ENCODE assay signal across 11 cellular contexts in genomic region chr6:129646617-129647016, GRCh38.
A peak's percentile ranks its signal among the peaks of the same experiment; 100 is the strongest.
DNase-seq lines count a peak whose midpoint lies in the region; ATAC-seq and TF ChIP-seq lines count a peak whose summit lies in the region.
"Had no signal": no experiment of that assay in that cellular context is flagged by ENCODE, and none has a peak within 500 bp of the region (broad histone marks: within the 10 kb centered on the region; RNA-seq: fewer than 3 reads in every experiment).

No MANE protein-coding gene starts in this region.

- WGBS in adrenal gland, 4 donors = 43 to 54% (median 46%) methylated on average over 5 of the region's 5 CpGs

- no peak for TF ChIP-seq CTCF in adrenal gland (IDR thresholded peaks at IDR 0.05)

- H3K4me1 Mint-ChIP-seq in stimulated activated memory B cell treated with anti-CD40 and anti-IgM and Interleukin-4, amounts not matched to agents 10 μg/mL and 1 μg/mL and 100 μg/mL, for 72 hours = no peaks in the 10 kb centered on the region
- H3K4me1 Mint-ChIP-seq in immature natural killer cell = peaks cover 0 to 4% of the 10 kb centered on the region in 2 donors

- peak overlapping the region in 3 of 5 donors; percentile 17 to 77 (median 38) for H3K27ac ChIP-seq in adrenal gland
- H3K27ac ChIP-seq: thoracic aorta had no signal

- no peak overlapping the region for H3K4me3 ChIP-seq in adrenal gland
- H3K4me3 ChIP-seq: thoracic aorta had no signal

- DNase-seq in adrenal gland = no peak
- no peak for DNase-seq in activated CD4-positive, alpha-beta T cell treated with anti-CD3 and anti-CD28 coated beads for 1 hour
- DNase-seq in MV-4-11 (lab: John Stamatoyannopoulos, UW) = no peak
- no peak for DNase-seq in immature natural killer cell
- DNase-seq in H4 (ENCODE audit: low spot score) = no peak
- DNase-seq: anterior cingulate cortex, NCI-H1092 had no signal

- H3K9me3 ChIP-seq in adrenal gland (replicated peaks in 1 of 3) = no peaks in the 10 kb centered on the region
- H3K9me3 ChIP-seq: thoracic aorta had no signal

- ATAC-seq in GM19463 (IDR thresholded peaks at IDR 0.05; ENCODE audit: unreplicated experiment) = peak; percentile 80
- ATAC-seq in HG03025 (IDR thresholded peaks at IDR 0.05; ENCODE audit: low FRiP score, unreplicated experiment) = peak; percentile 84
- ATAC-seq in stimulated activated memory B cell treated with anti-CD40 and anti-IgM and Interleukin-4, amounts not matched to agents 10 μg/mL and 1 μg/mL and 100 μg/mL, for 72 hours = peak; percentile 41

- no peak overlapping the region for H3K4me3 Mint-ChIP-seq in stimulated activated memory B cell treated with anti-CD40 and anti-IgM and Interleukin-4, amounts not matched to agents 10 μg/mL and 1 μg/mL and 100 μg/mL, for 72 hours
- H3K4me3 Mint-ChIP-seq in immature natural killer cell = no peak overlapping the region

- H3K4me1 ChIP-seq in adrenal gland (replicated peaks in 1 of 2) = peaks cover 42 to 65% of the 10 kb centered on the region in 2 donors

- intact Hi-C loops in adrenal gland (cut with DNase I) = no loop called here

- H3K36me3 Mint-ChIP-seq in stimulated activated memory B cell treated with anti-CD40 and anti-IgM and Interleukin-4, amounts not matched to agents 10 μg/mL and 1 μg/mL and 100 μg/mL, for 72 hours = peaks cover 6% of the 10 kb centered on the region
- H3K36me3 Mint-ChIP-seq in immature natural killer cell = peaks cover 0 to 2% (median 0%) of the 10 kb centered on the region in 3 donors

- no peak overlapping the region for H3K27ac Mint-ChIP-seq in stimulated activated memory B cell treated with anti-CD40 and anti-IgM and Interleukin-4, amounts not matched to agents 10 μg/mL and 1 μg/mL and 100 μg/mL, for 72 hours
- H3K27ac Mint-ChIP-seq in immature natural killer cell = no peak overlapping the region

- no peak for TF ChIP-seq POLR2A in adrenal gland (IDR thresholded peaks at IDR 0.05)

- H3K27me3 Mint-ChIP-seq in stimulated activated memory B cell treated with anti-CD40 and anti-IgM and Interleukin-4, amounts not matched to agents 10 μg/mL and 1 μg/mL and 100 μg/mL, for 72 hours = no peaks in the 10 kb centered on the region
- peaks cover 0 to 2% (median 0%) of the 10 kb centered on the region in 3 donors for H3K27me3 Mint-ChIP-seq in immature natural killer cell (ENCODE audit: low read depth in 3 of 3)

- H3K36me3 ChIP-seq in adrenal gland (replicated peaks in 1 of 2) = no peaks in the 10 kb centered on the region
- H3K36me3 ChIP-seq: thoracic aorta had no signal

- no peaks in the 10 kb centered on the region for H3K27me3 ChIP-seq in adrenal gland

- H3K9me3 Mint-ChIP-seq in stimulated activated memory B cell treated with anti-CD40 and anti-IgM and Interleukin-4, amounts not matched to agents 10 μg/mL and 1 μg/mL and 100 μg/mL, for 72 hours = no peaks in the 10 kb centered on the region
- H3K9me3 Mint-ChIP-seq in immature natural killer cell = no peaks in the 10 kb centered on the region
